Comparison of ENCODE assay signal across 17 cellular contexts in the genomic region with DNA sequence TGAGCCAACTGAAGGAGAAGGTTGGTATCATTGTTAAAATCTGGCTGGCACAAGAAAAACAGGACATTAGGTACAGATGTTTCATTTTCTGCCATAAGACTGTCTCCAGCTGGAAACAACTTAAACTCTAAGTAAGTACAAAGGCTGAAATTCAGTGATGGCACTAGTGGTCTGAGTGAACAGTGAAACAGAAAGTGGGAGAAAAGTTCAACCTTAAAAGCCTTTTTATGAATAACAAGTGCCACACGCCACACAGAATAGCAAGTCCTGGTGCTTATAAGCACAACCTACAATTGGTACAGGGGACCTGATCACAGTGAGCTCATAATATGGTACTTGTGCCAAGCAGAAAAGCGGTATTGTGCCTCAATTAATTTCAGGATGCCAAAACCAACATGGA.
"Had no signal": no experiment of that assay in that cellular context is flagged by ENCODE, and none has a peak within 500 bp of the region (broad histone marks: within the 10 kb centered on the region; RNA-seq: fewer than 3 reads in every experiment).

No MANE protein-coding gene starts in this region.

- H3K4me1 ChIP-seq: esophagus muscularis mucosa, foreskin keratinocyte, left ventricle myocardium inferior, lower lobe of right lung, right atrium auricular region, stomach, upper lobe of left lung, vagina had no signal

- H3K4me3 ChIP-seq: esophagus muscularis mucosa, left ventricle myocardium inferior, lower lobe of right lung, right atrium auricular region, stomach, tibial artery, upper lobe of left lung, vagina had no signal

- H3K9me3 ChIP-seq: esophagus muscularis mucosa, lower lobe of right lung, right atrium auricular region, stomach, upper lobe of left lung, vagina had no signal

- H3K27me3 ChIP-seq: esophagus muscularis mucosa, right atrium auricular region, stomach, tibial artery, upper lobe of left lung, vagina had no signal

- H3K36me3 ChIP-seq: lower lobe of right lung, right atrium auricular region, upper lobe of left lung, vagina had no signal

- FAIRE-seq: kidney, small intestine had no signal

- DNase-seq: effector memory CD8-positive, alpha-beta T cell; foreskin keratinocyte; kidney; left cardiac atrium; left ventricle myocardium inferior; lower lobe of right lung; natural killer cell; small intestine; stimulated activated CD4-positive, alpha-beta T cell treated with anti-CD3 and anti-CD28 coated beads, Interleukin-12 subunit alpha, Interleukin-12 subunit beta, amount 100 ng/mL, for 4 hours; stimulated activated naive CD4-positive, alpha-beta T cell; stomach; tibial artery; upper lobe of left lung had no signal

- H3K27ac ChIP-seq: epithelial cell of prostate, esophagus muscularis mucosa, foreskin keratinocyte, left ventricle myocardium inferior, lower lobe of right lung, right atrium auricular region, stomach, tibial artery, upper lobe of left lung, vagina had no signal

- ATAC-seq: effector memory CD8-positive, alpha-beta T cell; foreskin keratinocyte; left cardiac atrium; lower lobe of right lung; natural killer cell had no signal
